ENCODE assay signal across 19 cellular contexts in genomic region chr12:81095470-81096232, GRCh38. TPM values are rescaled to one million over a fixed set of nuclear protein-coding genes. Genes with fewer than 3 reads are reported as not detected.
DNase-seq lines count a peak whose midpoint lies in the region; ATAC-seq and TF ChIP-seq lines count a peak whose summit lies in the region.
"Had no signal": no experiment of that assay in that cellular context is flagged by ENCODE, and none has a peak within 500 bp of the region (broad histone marks: within the 10 kb centered on the region; RNA-seq: fewer than 3 reads in every experiment).

No MANE protein-coding gene starts in this region.

- ATAC-seq in CD4-positive, alpha-beta T cell (ENCODE audit: poor library complexity) = no peak
- ATAC-seq: natural killer cell treated with Interleukin-12 subunit alpha and Interleukin-12 subunit beta and Interleukin-15 and Interleukin-18, amount 100 ng/mL, for 72 hours had no signal

- POLR2A ChIA-PET in CD4-positive, alpha-beta T cell (lab: Charles Lee) = no interaction called here

- H3K27me3 ChIP-seq in HUES48 (ENCODE audit: control insufficient read depth, insufficient read depth, low read length) (no peaks in the 10 kb centered on the region), skeletal muscle satellite cell (ENCODE audit: control insufficient read depth, insufficient read depth, low read length) (no peaks in the 10 kb centered on the region)
- no peaks in the 10 kb centered on the region for H3K27me3 ChIP-seq in CD4-positive, alpha-beta T cell (ENCODE audit: control insufficient read depth, insufficient read depth, low read length)
- H3K27me3 ChIP-seq: adrenal gland, esophagus muscularis mucosa had no signal

- no peak for TF ChIP-seq CTCF in cardiac fibroblast (IDR thresholded peaks at IDR 0.05; ENCODE audit: low read depth, low read length)
- no peak for TF ChIP-seq CTCF in CD4-positive, alpha-beta T cell (IDR thresholded peaks at IDR 0.05)

- no peaks in the 10 kb centered on the region for H3K27me3 Mint-ChIP-seq in CD4-positive, alpha-beta T cell
- H3K27me3 Mint-ChIP-seq: activated B cell treated with CpG ODN at 0.5 μM for 24 hours; natural killer cell treated with Interleukin-12 subunit alpha and Interleukin-12 subunit beta and Interleukin-15 and Interleukin-18, amount 100 ng/mL, for 72 hours had no signal

- H3K4me3 Mint-ChIP-seq in CD4-positive, alpha-beta T cell = no peak overlapping the region
- H3K4me3 Mint-ChIP-seq: activated B cell treated with CpG ODN at 0.5 μM for 24 hours; natural killer cell treated with Interleukin-12 subunit alpha and Interleukin-12 subunit beta and Interleukin-15 and Interleukin-18, amount 100 ng/mL, for 72 hours; T-helper 1 cell treated with Interleukin-12 subunit alpha and Interleukin-12 subunit beta and Interleukin-4 antibody, amounts not matched to agents 30 μg/mL and 1 μg/mL, for 36 hours had no signal

- intact Hi-C loops in posterior vena cava (cut with DNase I) = no loop called here
- intact Hi-C loops in CD4-positive, alpha-beta T cell (cut with DNase I, micrococcal nuclease) = no loop called here

- no peaks in the 10 kb centered on the region for H3K36me3 Mint-ChIP-seq in CD4-positive, alpha-beta T cell (ENCODE audit: low read depth)

- H3K27ac ChIP-seq in HUES48 (ENCODE audit: low read depth, low read length) = peak overlapping the region; percentile 53
- no peak overlapping the region for H3K27ac ChIP-seq in CD4-positive, alpha-beta T cell (ENCODE audit: low read depth, low read length)
- H3K27ac ChIP-seq: adrenal gland, esophagus muscularis mucosa had no signal

- H3K9me3 Mint-ChIP-seq in CD4-positive, alpha-beta T cell = peaks cover 5% of the 10 kb centered on the region
- H3K9me3 Mint-ChIP-seq: activated B cell treated with CpG ODN at 0.5 μM for 24 hours; activated T-helper 2 cell treated with anti-CD3 and anti-CD28 coated beads, Interferon-gamma antibody, Interleukin-2, Interleukin-4, amounts not matched to agents 10 μg/mL and 5 μg/mL and 100 μg/mL, durations not matched to agents 14 hours and 24 hours and 36 hours; T-helper 1 cell treated with Interleukin-12 subunit alpha and Interleukin-12 subunit beta and Interleukin-4 antibody, amounts not matched to agents 30 μg/mL and 1 μg/mL, for 36 hours had no signal

- no peaks in the 10 kb centered on the region for H3K9me3 ChIP-seq in HUES48 (ENCODE audit: control insufficient read depth, insufficient read depth, low read length)
- H3K9me3 ChIP-seq in skeletal muscle satellite cell (replicated peaks; ENCODE audit: low read length) = no peaks in the 10 kb centered on the region
- no peaks in the 10 kb centered on the region for H3K9me3 ChIP-seq in CD4-positive, alpha-beta T cell (ENCODE audit: control insufficient read depth, low read length)
- H3K9me3 ChIP-seq: adrenal gland, esophagus muscularis mucosa had no signal

- H3K4me1 ChIP-seq in HUES48 (ENCODE audit: control insufficient read depth, insufficient read depth, low read length) = peaks cover 19% of the 10 kb centered on the region; the same call in 1 of the 2 replicates
- H3K4me1 ChIP-seq in skeletal muscle satellite cell (ENCODE audit: control insufficient read depth, insufficient read depth, low read length) = peaks cover 4% of the 10 kb centered on the region
- H3K4me1 ChIP-seq: esophagus muscularis mucosa had no signal

- DNase-seq in cardiac fibroblast (ENCODE audit: low read depth in 2 of 2) (peak; percentile 17 to 31), islet precursor cell (peak; percentile 76), posterior vena cava (ENCODE audit: low spot score) (no peak), NCI-H187 (lab: John Stamatoyannopoulos, UW) (no peak)
- DNase-seq in CD4-positive, alpha-beta T cell = no peak
- DNase-seq: activated B cell treated with CpG ODN at 0.5 μM for 24 hours; adrenal gland; H7; NCI-H1436; NCI-H345; SHP77; stimulated activated CD4-positive, alpha-beta T cell treated with anti-CD3 and anti-CD28 coated beads, Interleukin-1b, Interleukin-23, amount 100 ng/mL, for 48 hours had no signal

- H3K4me3 ChIP-seq in HUES48 (ENCODE audit: low read depth, low read length) (no peak overlapping the region), cardiac fibroblast (replicated peaks in 1 of 2; ENCODE audit: low read depth in 2 of 2, low read length in 2 of 2) (no peak overlapping the region), skeletal muscle satellite cell (ENCODE audit: low read length) (no peak overlapping the region)
- H3K4me3 ChIP-seq: adrenal gland, esophagus muscularis mucosa had no signal

- CTCF ChIA-PET in CD4-positive, alpha-beta T cell (lab: Charles Lee) = no interaction called here

- H3K4me1 Mint-ChIP-seq in CD4-positive, alpha-beta T cell (ENCODE audit: low read depth) = no peaks in the 10 kb centered on the region
- H3K4me1 Mint-ChIP-seq: activated B cell treated with CpG ODN at 0.5 μM for 24 hours had no signal

- H3K9ac ChIP-seq in HUES48 (ENCODE audit: low read depth, low read length) = no peak overlapping the region
- H3K9ac ChIP-seq in skeletal muscle satellite cell (ENCODE audit: low read depth, low read length) = no peak overlapping the region

- H3K36me3 ChIP-seq in HUES48 (ENCODE audit: control insufficient read depth, insufficient read depth, low read length) (no peaks in the 10 kb centered on the region), skeletal muscle satellite cell (ENCODE audit: insufficient read depth, low read length) (no peaks in the 10 kb centered on the region)
- H3K36me3 ChIP-seq: adrenal gland, esophagus muscularis mucosa had no signal

- peak overlapping the region; percentile 25 for H3K4me2 ChIP-seq in skeletal muscle satellite cell (ENCODE audit: low read length)

- H3K27ac Mint-ChIP-seq in CD4-positive, alpha-beta T cell = no peak overlapping the region
- H3K27ac Mint-ChIP-seq: activated B cell treated with CpG ODN at 0.5 μM for 24 hours; activated T-helper 2 cell treated with anti-CD3 and anti-CD28 coated beads, Interferon-gamma antibody, Interleukin-2, Interleukin-4, amounts not matched to agents 10 μg/mL and 5 μg/mL and 100 μg/mL, durations not matched to agents 14 hours and 24 hours and 36 hours; natural killer cell treated with Interleukin-12 subunit alpha and Interleukin-12 subunit beta and Interleukin-15 and Interleukin-18, amount 100 ng/mL, for 72 hours; T-helper 1 cell treated with Interleukin-12 subunit alpha and Interleukin-12 subunit beta and Interleukin-4 antibody, amounts not matched to agents 30 μg/mL and 1 μg/mL, for 36 hours had no signal

RNA-seq across cellular contexts. Expression of gene ACSS3, which starts 17.8 kb away (rescaled TPM):
- total RNA-seq in skeletal muscle satellite cell (2012; rRNA removed) = 5.8 and 6.1 TPM in 2 replicates
- 10 to 100 TPM; 12.1 to 13.5 TPM for total RNA-seq in posterior vena cava
- total RNA-seq in CD4-positive, alpha-beta T cell = not detected
- total RNA-seq: activated B cell treated with CpG ODN at 0.5 μM for 24 hours; activated CD8-positive, alpha-beta memory T cell treated with anti-CD3 and anti-CD28 coated beads for 36 hours; activated T-helper 2 cell treated with anti-CD3 and anti-CD28 coated beads, Interferon-gamma antibody, Interleukin-2, Interleukin-4, amounts not matched to agents 10 μg/mL and 5 μg/mL and 100 μg/mL, durations not matched to agents 14 hours and 24 hours and 36 hours; natural killer cell treated with Interleukin-12 subunit alpha and Interleukin-12 subunit beta and Interleukin-15 and Interleukin-18, amount 100 ng/mL, for 72 hours had no signal

Comparison
In these comparisons a context has a peak if more than half of its experiments do, and no peak if none do; other contexts are left out.
1. DNase-seq: peak in cardiac fibroblast (2 of 2) and islet precursor cell (single experiment); none in posterior vena cava (single experiment), NCI-H187 (0 of 2) and CD4-positive, alpha-beta T cell (0 of 10).
2. RNA of gene ACSS3, which starts 17.8 kb away (total RNA-seq): 12.1 to 13.5 TPM in posterior vena cava; not detected in CD4-positive, alpha-beta T cell; every median in the first group is over 10 times any median in the second.